ENCODE assay signal across 18 cellular contexts in genomic region chr2:62466501-62466854, GRCh38. TPM values are rescaled to one million over a fixed set of nuclear protein-coding genes. Genes with fewer than 3 reads are reported as not detected.
DNase-seq lines count a peak whose midpoint lies in the region; ATAC-seq and TF ChIP-seq lines count a peak whose summit lies in the region.
"Had no signal": no experiment of that assay in that cellular context is flagged by ENCODE, and none has a peak within 500 bp of the region (broad histone marks: within the 10 kb centered on the region; RNA-seq: fewer than 3 reads in every experiment).

No MANE protein-coding gene starts in this region.

- H3K4me1 ChIP-seq in left ventricle myocardium inferior (peaks cover 27% of the 10 kb centered on the region), right cardiac atrium (ENCODE audit: control insufficient read depth, insufficient read depth, low read length) (peaks cover 2% of the 10 kb centered on the region), esophagus squamous epithelium (peaks cover 24 to 70% (median 50%) of the 10 kb centered on the region in 3 donors), right lobe of liver (peaks cover 0 to 73% (median 18%) of the 10 kb centered on the region in 4 donors)
- H3K4me1 ChIP-seq: SJSA1 had no signal

- H3K9me3 ChIP-seq in left ventricle myocardium inferior (replicated peaks) (no peaks in the 10 kb centered on the region), right cardiac atrium (ENCODE audit: control insufficient read depth, low read length) (no peaks in the 10 kb centered on the region), esophagus squamous epithelium (no peaks in the 10 kb centered on the region), right lobe of liver (no peaks in the 10 kb centered on the region)
- H3K9me3 ChIP-seq: A549, SJSA1 had no signal

- H3K27me3 ChIP-seq in left ventricle myocardium inferior (ENCODE audit: low read depth) (no peaks in the 10 kb centered on the region), right cardiac atrium (ENCODE audit: control insufficient read depth, insufficient read depth) (no peaks in the 10 kb centered on the region), esophagus squamous epithelium (no peaks in the 10 kb centered on the region), right lobe of liver (no peaks in the 10 kb centered on the region)
- H3K27me3 ChIP-seq: SJSA1 had no signal

- no peaks in the 10 kb centered on the region for H3K36me3 ChIP-seq in left ventricle myocardium inferior
- no peaks in the 10 kb centered on the region for H3K36me3 ChIP-seq in esophagus squamous epithelium
- H3K36me3 ChIP-seq in right lobe of liver = no peaks in the 10 kb centered on the region
- H3K36me3 ChIP-seq: SJSA1 had no signal

- TF ChIP-seq CTCF in left ventricle myocardium inferior (IDR thresholded peaks at IDR 0.05; ENCODE audit: borderline replicate concordance) (no peak), esophagus squamous epithelium (IDR thresholded peaks at IDR 0.05) (no peak), right lobe of liver (IDR thresholded peaks at IDR 0.05) (no peak), omental fat pad (IDR thresholded peaks at IDR 0.05) (no peak)

- ATAC-seq in right cardiac atrium (no peak), right lobe of liver (no peak), omental fat pad (ENCODE audit: low FRiP score) (no peak)
- no peak for ATAC-seq in stimulated activated naive CD8-positive, alpha-beta T cell treated with anti-CD3 and anti-CD28 coated beads, Interleukin-15, Interleukin-2, amounts not matched to agents 100 U/mL and 50 U/mL, for 24 hours

- no peak for DNase-seq in left ventricle myocardium inferior
- DNase-seq in right cardiac atrium = no peak
- no peak for DNase-seq in esophagus squamous epithelium (lab: John Stamatoyannopoulos, UW)
- no peak for DNase-seq in right lobe of liver
- DNase-seq in stimulated activated naive CD8-positive, alpha-beta T cell treated with anti-CD3 and anti-CD28 coated beads, Interleukin-15, Interleukin-2, amounts not matched to agents 100 U/mL and 50 U/mL, for 24 hours = no peak
- DNase-seq in omental fat pad (ENCODE audit: low spot score) = no peak
- DNase-seq in AG08396 (ENCODE audit: low spot score) = no peak
- no peak for DNase-seq in NCI-H128 (lab: John Stamatoyannopoulos, UW; ENCODE audit: unreplicated experiment)
- DNase-seq: DMS79, GM23248, Karpas-422, MM.1S, NCI-H2227 treated with DMSO at 0.1 percent for 48 hours, RPMI8226 had no signal

- H3K27ac ChIP-seq in left ventricle myocardium inferior (replicated peaks) = peak overlapping the region; percentile 69
- H3K27ac ChIP-seq in right cardiac atrium (ENCODE audit: low read length) = no peak overlapping the region
- peak overlapping the region; percentile 32 to 84 (median 76) for H3K27ac ChIP-seq in esophagus squamous epithelium
- peak overlapping the region; percentile 9 to 98 (median 54) for H3K27ac ChIP-seq in right lobe of liver
- H3K27ac ChIP-seq: SJSA1 had no signal

- intact Hi-C loops in left ventricle myocardium inferior (cut with micrococcal nuclease) = no loop called here
- intact Hi-C loops in right cardiac atrium (cut with DNase I) = no loop called here
- intact Hi-C loops in esophagus squamous epithelium (cut with DNase I) = no loop called here
- intact Hi-C loops in right lobe of liver (cut with DNase I) = loop anchor here in 1 of 2 donors (10.0 kb wide), 1 partner anchor 308 kb away; no protein-coding TSS in a partner anchor

- no peak overlapping the region for H3K4me3 ChIP-seq in left ventricle myocardium inferior
- no peak overlapping the region for H3K4me3 ChIP-seq in right cardiac atrium (ENCODE audit: low read length)
- H3K4me3 ChIP-seq in esophagus squamous epithelium = no peak overlapping the region
- H3K4me3 ChIP-seq in right lobe of liver = no peak overlapping the region
- H3K4me3 ChIP-seq: A549, GM12878, GM23248, SJSA1 had no signal

- TF ChIP-seq POLR2A in esophagus squamous epithelium (IDR thresholded peaks at IDR 0.05) (no peak), right lobe of liver (IDR thresholded peaks at IDR 0.05) (no peak)

- 92% methylated on average over 2 of the region's 2 CpGs for WGBS in right cardiac atrium
- WGBS in esophagus squamous epithelium, 2 donors = 78% methylated on average over 2 of the region's 2 CpGs; no CpG with 5 or more reads in 1 of the 2 donors
- WGBS in right lobe of liver (ENCODE audit: insufficient coverage, low coverage, low lambda C conversion rate, missing lambda C conversion rate) = no CpG with 5 or more reads among the region's 2 CpGs

RNA-seq across cellular contexts. Expression of gene TMEM17, which starts 39.5 kb away (rescaled TPM):
- total RNA-seq in left ventricle myocardium inferior (2.2 TPM), right cardiac atrium (1 to 10 TPM; 1.5 to 2.9 (median 1.7) TPM), esophagus squamous epithelium (1 to 10 TPM; 1.7 to 3.4 (median 2.7) TPM), right lobe of liver (1 to 10 TPM in 1 of 6 experiments, under 1 TPM in 5; 0.40 to 1.2 (median 0.87) TPM), omental fat pad (1 to 10 TPM in 3 of 4 donors, under 1 TPM in 1; 0.95 to 1.5 (median 1.2) TPM)
- polyA plus RNA-seq in right cardiac atrium = 2.0 TPM
- total RNA-seq: OCI-LY7 had no signal
